19 cellular contexts compared by ENCODE assay signal in genomic region chr4:179285696-179286095, GRCh38.
"Had no signal": no experiment of that assay in that cellular context is flagged by ENCODE, and none has a peak within 500 bp of the region (broad histone marks: within the 10 kb centered on the region; RNA-seq: fewer than 3 reads in every experiment).

No MANE protein-coding gene starts in this region.

- H3K4me3 ChIP-seq: coronary artery, mucosa of descending colon, right atrium auricular region, stomach had no signal

- H3K27me3 ChIP-seq: right atrium auricular region, stomach had no signal

- H3K36me3 ChIP-seq: right atrium auricular region, stomach had no signal

- H3K4me1 ChIP-seq: right atrium auricular region, stomach had no signal

- H3K27ac Mint-ChIP-seq: endodermal cell, natural killer cell had no signal

- H3K27ac ChIP-seq: coronary artery, right atrium auricular region, stomach had no signal

- H3K4me3 Mint-ChIP-seq: endodermal cell, natural killer cell, neural crest cell had no signal

- ATAC-seq: mucosa of descending colon, natural killer cell had no signal

- DNase-seq: effector CD4-positive, alpha-beta T cell; endodermal cell; foreskin melanocyte; head of caudate nucleus; hippocampal formation; mucosa of descending colon; natural killer cell; posterior cingulate gyrus; small intestine; stimulated activated CD4-positive, alpha-beta T cell treated with anti-CD3 and anti-CD28 coated beads, Interleukin-12 subunit alpha, Interleukin-12 subunit beta, amount 100 ng/mL, for 4 hours; stimulated activated naive CD4-positive, alpha-beta T cell; stomach; substantia nigra; trophoblast cell had no signal

- H3K36me3 Mint-ChIP-seq: natural killer cell had no signal

- H3K9me3 ChIP-seq: mucosa of descending colon, right atrium auricular region, stomach had no signal

- H3K4me1 Mint-ChIP-seq: natural killer cell, neural crest cell had no signal

- H3K9me3 Mint-ChIP-seq: endodermal cell had no signal

- FAIRE-seq: endothelial cell of umbilical vein, small intestine, urothelium cell line had no signal
